ENCODE assay signal across 20 cellular contexts in the genomic region with DNA sequence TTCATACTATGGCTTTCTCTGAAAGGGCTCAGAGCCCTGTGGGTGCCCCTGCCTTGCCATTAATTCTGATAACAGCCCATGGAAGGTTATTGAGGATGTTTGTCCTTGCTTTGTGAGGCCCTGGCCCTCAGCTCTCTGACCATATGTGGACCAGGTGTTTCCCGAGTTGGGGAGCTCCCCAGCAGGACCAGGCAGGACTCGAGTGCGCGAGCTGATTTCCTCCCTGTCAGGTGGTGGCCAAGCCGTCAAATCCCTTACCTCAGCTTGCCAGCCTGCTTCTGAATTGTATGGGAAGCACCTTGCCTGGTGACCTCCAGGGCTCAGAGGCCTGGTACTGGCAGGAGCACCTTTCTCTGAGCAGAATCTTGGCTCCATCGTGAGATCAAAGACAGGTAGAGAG. TPM values are rescaled to one million over a fixed set of nuclear protein-coding genes. Genes with fewer than 3 reads are reported as not detected.
A peak's percentile ranks its signal among the peaks of the same experiment; 100 is the strongest.
DNase-seq lines count a peak whose midpoint lies in the region; ATAC-seq and TF ChIP-seq lines count a peak whose summit lies in the region.
"Had no signal": no experiment of that assay in that cellular context is flagged by ENCODE, and none has a peak within 500 bp of the region (broad histone marks: within the 10 kb centered on the region; RNA-seq: fewer than 3 reads in every experiment).

No MANE protein-coding gene starts in this region.

- POLR2A ChIA-PET in WTC11 (lab: Charles Lee) = no interaction called here

- H2AFZ ChIP-seq in GM23338 = peak overlapping the region; percentile 83; the same call in 1 of the 2 replicates

- no peaks in the 10 kb centered on the region for H3K79me2 ChIP-seq in GM23338 (replicated peaks; ENCODE audit: insufficient read depth)

- H3K27me3 ChIP-seq in GM23338 (ENCODE audit: insufficient read depth) = no peaks in the 10 kb centered on the region

- H3F3A ChIP-seq in GM23338 (replicated peaks; ENCODE audit: low read depth) = 0 out of 2 replicates have a peak, but pooled peaks cover 3% of the 10 kb centered on the region

- H3K4me1 Mint-ChIP-seq in GM23338 = 0 out of 3 replicates have a peak, but pooled peaks cover 2% of the 10 kb centered on the region
- 0 out of 2 replicates have a peak, but pooled peaks cover 3% of the 10 kb centered on the region for H3K4me1 Mint-ChIP-seq in WTC11

- H3K27ac ChIP-seq in GM23338 (ENCODE audit: low read depth) = no peak overlapping the region
- H3K27ac ChIP-seq: C4-2B had no signal

- H3K27me3 Mint-ChIP-seq in GM23338 (ENCODE audit: insufficient read depth, low read depth, poor library complexity) (no peaks in the 10 kb centered on the region), WTC11 (ENCODE audit: low read depth) (no peaks in the 10 kb centered on the region)

- H4K20me1 ChIP-seq in GM23338 (replicated peaks; ENCODE audit: insufficient read depth) = no peaks in the 10 kb centered on the region

- no peaks in the 10 kb centered on the region for H3K9me2 ChIP-seq in GM23338 (ENCODE audit: insufficient read depth)
- H3K9me2 ChIP-seq: SK-N-SH had no signal

- no peak overlapping the region for H3K4me2 ChIP-seq in GM23338
- H3K4me2 ChIP-seq: SK-N-SH had no signal

- H3K27ac Mint-ChIP-seq in GM23338 (no peak overlapping the region), WTC11 (no peak overlapping the region)
- H3K27ac Mint-ChIP-seq: CD8-positive, alpha-beta T cell; H9 had no signal

- no peaks in the 10 kb centered on the region for H3K4me1 ChIP-seq in GM23338 (ENCODE audit: insufficient read depth)
- H3K4me1 ChIP-seq: Caco-2 had no signal

- no peaks in the 10 kb centered on the region for H3K36me3 ChIP-seq in GM23338 (ENCODE audit: insufficient read depth)

- H3K4me3 ChIP-seq in GM23338 = no peak overlapping the region

- H3K36me3 Mint-ChIP-seq in GM23338 (ENCODE audit: low read depth) (no peaks in the 10 kb centered on the region), WTC11 (no peaks in the 10 kb centered on the region)
- H3K36me3 Mint-ChIP-seq: CD8-positive, alpha-beta T cell had no signal

- no peak for TF ChIP-seq CTCF in GM23338 (conservative IDR thresholded peaks at IDR 0.05; ENCODE audit: low read depth in 2 of 2)
- no peak for TF ChIP-seq CTCF in WTC11 (IDR thresholded peaks at IDR 0.05)

- CTCF ChIA-PET in WTC11 (lab: Charles Lee) = no interaction called here

- ATAC-seq in GM23338 = peak; percentile 45; the same call in 1 of the 3 replicates
- ATAC-seq in WTC11 = peak; percentile 26; the same call in 1 of the 2 replicates
- ATAC-seq: CD8-positive, alpha-beta T cell had no signal

- H3K9me3 Mint-ChIP-seq in GM23338 (no peaks in the 10 kb centered on the region), WTC11 (no peaks in the 10 kb centered on the region)
- H3K9me3 Mint-ChIP-seq: CD8-positive, alpha-beta T cell; H9 had no signal

- H3K4me3 Mint-ChIP-seq in GM23338 (no peak overlapping the region), WTC11 (no peak overlapping the region)
- H3K4me3 Mint-ChIP-seq: CD8-positive, alpha-beta T cell; H9 had no signal

- DNase-seq in GM23338 (ENCODE audit: low spot score) (peak; percentile 20), NCI-H146 (lab: John Stamatoyannopoulos, UW) (peak; percentile 26), WTC11 (ENCODE audit: low spot score) (peak; percentile 22), lung microvascular endothelial cell (ENCODE audit: low read depth in 2 of 2) (peak; percentile 30 to 42), OCI-M2 (lab: John Stamatoyannopoulos, UW; ENCODE audit: unreplicated experiment) (no peak), GM03348 (ENCODE audit: low spot score) (no peak)
- DNase-seq in activated CD4-positive, alpha-beta T cell treated with anti-CD3 and anti-CD28 coated beads for 1 hour = no peak
- DNase-seq: Caco-2; CD8-positive, alpha-beta T cell; GDM1; H9; NCI-H1092 treated with DMSO at 0.1 percent for 48 hours; NCI-H1436; NCI-H1930; NCI-H2107; NCI-H82; SK-N-SH; SW 1271; T-helper 2 cell had no signal

TF ChIP-seq in GM23338, 12 proteins besides CTCF, POLR2A, EP300 and RAD21:
- TF ChIP-seq ZNF114 (CRISPR knock-in tag; IDR thresholded peaks at IDR 0.05) = no peak
- no peak for TF ChIP-seq EZH2phosphoT487 (IDR thresholded peaks at IDR 0.05; ENCODE audit: unreplicated experiment)

TF ChIP-seq in WTC11, 78 proteins besides CTCF, POLR2A, EP300 and RAD21 (continues in another document):
- no peak for TF ChIP-seq ZNF532 (CRISPR knock-in tag; IDR thresholded peaks at IDR 0.05; ENCODE audit: borderline replicate concordance)
- TF ChIP-seq USF2 (CRISPR knock-in tag; IDR thresholded peaks at IDR 0.05) = no peak
- TF ChIP-seq STAT6 (CRISPR knock-in tag; conservative IDR thresholded peaks at IDR 0.05; ENCODE audit: low read depth) = no peak
- no peak for TF ChIP-seq SMAD4 (CRISPR knock-in tag; IDR thresholded peaks at IDR 0.05)
- TF ChIP-seq SOX15 (CRISPR knock-in tag; IDR thresholded peaks at IDR 0.05) = no peak

RNA-seq across cellular contexts. Expression of gene SDE2, which starts 17.9 kb away (rescaled TPM):
- total RNA-seq in GM23338 (2014; rRNA removed; shearing (Covaris generic)) = 25.6 and 26.9 TPM in 2 replicates
- polyA plus RNA-seq in GM23338 (2016; fragmentation: Nextera tagmentation; extraction: Ambion mirVana) = 10.6 and 11.3 TPM in 2 replicates
- total RNA-seq in WTC11 (2021) (13.5 to 17.2 TPM (median 14.6 TPM) in 3 replicates), lung microvascular endothelial cell (16.6 and 35.7 TPM in 2 replicates)

RNA-seq across cellular contexts. Expression of gene H3-3A, which starts 45.4 kb away (rescaled TPM):
- total RNA-seq in GM23338 (2014; rRNA removed; shearing (Covaris generic)) = 913 and 938 TPM in 2 replicates
- 2,407 and 2,643 TPM in 2 replicates for polyA plus RNA-seq in GM23338 (2016; fragmentation: Nextera tagmentation; extraction: Ambion mirVana)
- total RNA-seq in WTC11 (2021) (894 to 987 TPM (median 963 TPM) in 3 replicates), lung microvascular endothelial cell (200 and 336 TPM in 2 replicates)

Comparison
In these comparisons a context has a peak if more than half of its experiments do, and no peak if none do; other contexts are left out.
1. DNase-seq: peak in GM23338 (single experiment), NCI-H146 (single experiment), WTC11 (single experiment) and lung microvascular endothelial cell (2 of 2); none in OCI-M2 (single experiment), activated CD4-positive, alpha-beta T cell treated with anti-CD3 and anti-CD28 coated beads for 1 hour (single experiment) and GM03348 (single experiment).